Comparison of ENCODE assay signal across 2 cellular contexts in the genomic region with DNA sequence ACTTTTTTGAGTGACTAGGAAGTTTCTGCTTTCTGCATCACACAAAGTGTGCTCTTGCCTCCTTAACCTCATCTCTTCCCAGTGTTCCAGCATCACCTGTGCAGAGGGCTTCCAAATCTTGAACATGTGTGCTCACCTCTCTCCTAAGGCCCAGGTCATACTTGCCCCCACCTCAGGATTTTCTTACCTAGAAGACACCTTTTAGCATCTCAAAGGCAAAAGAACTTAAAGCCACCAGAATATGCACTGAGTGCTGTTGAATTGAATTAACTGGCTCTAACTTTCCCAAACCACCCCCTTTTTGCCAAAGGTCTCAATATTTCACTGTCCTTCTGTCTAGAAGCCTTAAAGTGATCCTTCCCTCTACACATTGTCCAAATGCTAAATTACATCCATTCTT.
A peak's percentile ranks its signal among the peaks of the same experiment; 100 is the strongest.
TF ChIP-seq lines count a peak whose summit lies in the region.

No MANE protein-coding gene starts in this region.

TF ChIP-seq in GM23338, 12 proteins besides CTCF, POLR2A, EP300 and RAD21 (continued from another document):
- TF ChIP-seq ZNF462 (CRISPR knock-in tag; IDR thresholded peaks at IDR 0.05): 0 out of 2 replicates have a peak, but pooled peaks have one; percentile 12
TF ChIP-seq in GM23338: peak in this region for 1.

TF ChIP-seq in WTC11, 78 proteins besides CTCF, POLR2A, EP300 and RAD21 (continued from another document):
- TF ChIP-seq, protein P1, sequence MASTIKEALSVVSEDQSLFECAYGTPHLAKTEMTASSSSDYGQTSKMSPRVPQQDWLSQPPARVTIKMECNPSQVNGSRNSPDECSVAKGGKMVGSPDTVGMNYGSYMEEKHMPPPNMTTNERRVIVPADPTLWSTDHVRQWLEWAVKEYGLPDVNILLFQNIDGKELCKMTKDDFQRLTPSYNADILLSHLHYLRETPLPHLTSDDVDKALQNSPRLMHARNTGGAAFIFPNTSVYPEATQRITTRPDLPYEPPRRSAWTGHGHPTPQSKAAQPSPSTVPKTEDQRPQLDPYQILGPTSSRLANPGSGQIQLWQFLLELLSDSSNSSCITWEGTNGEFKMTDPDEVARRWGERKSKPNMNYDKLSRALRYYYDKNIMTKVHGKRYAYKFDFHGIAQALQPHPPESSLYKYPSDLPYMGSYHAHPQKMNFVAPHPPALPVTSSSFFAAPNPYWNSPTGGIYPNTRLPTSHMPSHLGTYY (CRISPR knock-in tag; IDR thresholded peaks at IDR 0.05): no peak
- TF ChIP-seq, protein P2, sequence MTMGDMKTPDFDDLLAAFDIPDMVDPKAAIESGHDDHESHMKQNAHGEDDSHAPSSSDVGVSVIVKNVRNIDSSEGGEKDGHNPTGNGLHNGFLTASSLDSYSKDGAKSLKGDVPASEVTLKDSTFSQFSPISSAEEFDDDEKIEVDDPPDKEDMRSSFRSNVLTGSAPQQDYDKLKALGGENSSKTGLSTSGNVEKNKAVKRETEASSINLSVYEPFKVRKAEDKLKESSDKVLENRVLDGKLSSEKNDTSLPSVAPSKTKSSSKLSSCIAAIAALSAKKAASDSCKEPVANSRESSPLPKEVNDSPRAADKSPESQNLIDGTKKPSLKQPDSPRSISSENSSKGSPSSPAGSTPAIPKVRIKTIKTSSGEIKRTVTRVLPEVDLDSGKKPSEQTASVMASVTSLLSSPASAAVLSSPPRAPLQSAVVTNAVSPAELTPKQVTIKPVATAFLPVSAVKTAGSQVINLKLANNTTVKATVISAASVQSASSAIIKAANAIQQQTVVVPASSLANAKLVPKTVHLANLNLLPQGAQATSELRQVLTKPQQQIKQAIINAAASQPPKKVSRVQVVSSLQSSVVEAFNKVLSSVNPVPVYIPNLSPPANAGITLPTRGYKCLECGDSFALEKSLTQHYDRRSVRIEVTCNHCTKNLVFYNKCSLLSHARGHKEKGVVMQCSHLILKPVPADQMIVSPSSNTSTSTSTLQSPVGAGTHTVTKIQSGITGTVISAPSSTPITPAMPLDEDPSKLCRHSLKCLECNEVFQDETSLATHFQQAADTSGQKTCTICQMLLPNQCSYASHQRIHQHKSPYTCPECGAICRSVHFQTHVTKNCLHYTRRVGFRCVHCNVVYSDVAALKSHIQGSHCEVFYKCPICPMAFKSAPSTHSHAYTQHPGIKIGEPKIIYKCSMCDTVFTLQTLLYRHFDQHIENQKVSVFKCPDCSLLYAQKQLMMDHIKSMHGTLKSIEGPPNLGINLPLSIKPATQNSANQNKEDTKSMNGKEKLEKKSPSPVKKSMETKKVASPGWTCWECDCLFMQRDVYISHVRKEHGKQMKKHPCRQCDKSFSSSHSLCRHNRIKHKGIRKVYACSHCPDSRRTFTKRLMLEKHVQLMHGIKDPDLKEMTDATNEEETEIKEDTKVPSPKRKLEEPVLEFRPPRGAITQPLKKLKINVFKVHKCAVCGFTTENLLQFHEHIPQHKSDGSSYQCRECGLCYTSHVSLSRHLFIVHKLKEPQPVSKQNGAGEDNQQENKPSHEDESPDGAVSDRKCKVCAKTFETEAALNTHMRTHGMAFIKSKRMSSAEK (CRISPR knock-in tag; IDR thresholded peaks at IDR 0.05; ENCODE audit: borderline replicate concordance): no peak
- TF ChIP-seq ZNF232 (CRISPR knock-in tag; IDR thresholded peaks at IDR 0.05): no peak
- TF ChIP-seq, protein P3, sequence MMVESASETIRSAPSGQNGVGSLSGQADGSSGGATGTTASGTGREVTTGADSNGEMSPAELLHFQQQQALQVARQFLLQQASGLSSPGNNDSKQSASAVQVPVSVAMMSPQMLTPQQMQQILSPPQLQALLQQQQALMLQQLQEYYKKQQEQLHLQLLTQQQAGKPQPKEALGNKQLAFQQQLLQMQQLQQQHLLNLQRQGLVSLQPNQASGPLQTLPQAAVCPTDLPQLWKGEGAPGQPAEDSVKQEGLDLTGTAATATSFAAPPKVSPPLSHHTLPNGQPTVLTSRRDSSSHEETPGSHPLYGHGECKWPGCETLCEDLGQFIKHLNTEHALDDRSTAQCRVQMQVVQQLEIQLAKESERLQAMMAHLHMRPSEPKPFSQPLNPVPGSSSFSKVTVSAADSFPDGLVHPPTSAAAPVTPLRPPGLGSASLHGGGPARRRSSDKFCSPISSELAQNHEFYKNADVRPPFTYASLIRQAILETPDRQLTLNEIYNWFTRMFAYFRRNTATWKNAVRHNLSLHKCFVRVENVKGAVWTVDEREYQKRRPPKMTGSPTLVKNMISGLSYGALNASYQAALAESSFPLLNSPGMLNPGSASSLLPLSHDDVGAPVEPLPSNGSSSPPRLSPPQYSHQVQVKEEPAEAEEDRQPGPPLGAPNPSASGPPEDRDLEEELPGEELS (CRISPR knock-in tag; IDR thresholded peaks at IDR 0.05): no peak
- TF ChIP-seq HMGA2 (CRISPR knock-in tag; IDR thresholded peaks at IDR 0.05): no peak
- no peak for TF ChIP-seq NFATC4 (CRISPR knock-in tag; IDR thresholded peaks at IDR 0.05)
- TF ChIP-seq NR3C1 (CRISPR knock-in tag; conservative IDR thresholded peaks at IDR 0.05; ENCODE audit: low read depth): no peak
- TF ChIP-seq SMAD4 (CRISPR knock-in tag; IDR thresholded peaks at IDR 0.05): no peak
- TF ChIP-seq TEAD1 (CRISPR knock-in tag; IDR thresholded peaks at IDR 0.05): no peak
- TF ChIP-seq ZNF138 (CRISPR knock-in tag; conservative IDR thresholded peaks at IDR 0.05): no peak
- TF ChIP-seq ZNF263 (CRISPR knock-in tag; IDR thresholded peaks at IDR 0.05; ENCODE audit: low read depth): no peak
- TF ChIP-seq, protein P4, sequence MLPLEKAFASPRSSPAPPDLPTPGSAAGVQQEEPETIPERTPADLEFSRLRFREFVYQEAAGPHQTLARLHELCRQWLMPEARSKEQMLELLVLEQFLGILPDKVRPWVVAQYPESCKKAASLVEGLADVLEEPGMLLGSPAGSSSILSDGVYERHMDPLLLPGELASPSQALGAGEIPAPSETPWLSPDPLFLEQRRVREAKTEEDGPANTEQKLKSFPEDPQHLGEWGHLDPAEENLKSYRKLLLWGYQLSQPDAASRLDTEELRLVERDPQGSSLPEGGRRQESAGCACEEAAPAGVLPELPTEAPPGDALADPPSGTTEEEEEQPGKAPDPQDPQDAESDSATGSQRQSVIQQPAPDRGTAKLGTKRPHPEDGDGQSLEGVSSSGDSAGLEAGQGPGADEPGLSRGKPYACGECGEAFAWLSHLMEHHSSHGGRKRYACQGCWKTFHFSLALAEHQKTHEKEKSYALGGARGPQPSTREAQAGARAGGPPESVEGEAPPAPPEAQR (CRISPR knock-in tag; IDR thresholded peaks at IDR 0.05): no peak
TF ChIP-seq in WTC11: peak in this region for 0.
